In the genomic region with DNA sequence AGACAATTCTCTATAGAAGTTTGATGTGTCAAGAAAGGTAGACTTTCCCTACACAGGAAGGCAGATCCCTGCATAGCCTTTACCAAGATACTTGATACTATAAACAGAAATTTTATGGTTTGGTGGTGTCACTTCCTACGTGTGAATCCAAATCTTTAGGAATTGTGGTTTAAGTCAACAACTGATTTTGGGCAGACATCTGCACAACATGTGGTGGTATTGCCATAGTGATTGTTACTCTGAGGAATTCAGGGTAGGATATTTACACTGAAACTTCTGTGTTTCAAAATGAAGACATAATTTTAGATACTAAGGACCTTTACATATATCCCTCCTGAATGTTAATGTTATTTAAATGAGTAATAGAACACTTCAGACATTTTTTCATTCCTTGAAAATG, we compare ENCODE assay signal across 19 cellular contexts.
A peak's percentile ranks its signal among the peaks of the same experiment; 100 is the strongest.
DNase-seq lines count a peak whose midpoint lies in the region; ATAC-seq and TF ChIP-seq lines count a peak whose summit lies in the region.
"Had no signal": no experiment of that assay in that cellular context is flagged by ENCODE, and none has a peak within 500 bp of the region (broad histone marks: within the 10 kb centered on the region; RNA-seq: fewer than 3 reads in every experiment).

No MANE protein-coding gene starts in this region.

- no peak for ATAC-seq in GM18505 (IDR thresholded peaks at IDR 0.05; ENCODE audit: unreplicated experiment)
- ATAC-seq: heart right ventricle; stimulated activated effector memory CD8-positive, alpha-beta T cell treated with anti-CD3 and anti-CD28 coated beads, Interleukin-12 subunit alpha, Interleukin-12 subunit beta, amount 100 ng/mL, for 72 hours had no signal

- in situ Hi-C loops in brain microvascular endothelial cell (cut with HindIII; ENCODE audit: low pct_ligation_motif_present, low sequenced_read_pairs): no loop called here

- no peaks in the 10 kb centered on the region for H3K27me3 ChIP-seq in brain microvascular endothelial cell (replicated peaks)
- H3K27me3 ChIP-seq: heart right ventricle, ovary, upper lobe of left lung had no signal

- TF ChIP-seq CTCF in HFF-Myc (IDR thresholded peaks at IDR 0.05; ENCODE audit: low read depth, low read length, missing control alignments) (no peak), brain microvascular endothelial cell (IDR thresholded peaks at IDR 0.05; ENCODE audit: low read depth, low read length, missing control alignments) (no peak)

- DNase-seq in AG08396 (ENCODE audit: low spot score): peak; percentile 30
- DNase-seq in HFF-Myc (ENCODE audit: extremely low read depth, low read depth): peak; percentile 97
- DNase-seq in brain microvascular endothelial cell: peak; percentile 57
- peak; percentile 80 for DNase-seq in iris pigment epithelial cell (ENCODE audit: low read depth)
- no peak for DNase-seq in NCI-H1417 (lab: John Stamatoyannopoulos, UW)
- no peak for DNase-seq in anterior cingulate cortex (lab: John Stamatoyannopoulos, UW)
- DNase-seq in NCI-H1436 (lab: John Stamatoyannopoulos, UW): no peak
- DNase-seq: activated CD4-positive, alpha-beta T cell treated with anti-CD3 and anti-CD28 coated beads, Interleukin-2, amount 50 U/mL, for 1 hour; heart right ventricle; kidney glomerular epithelial cell; MM.1S; NCI-H2081; NCI-H69; OCI-M1; ovary; upper lobe of left lung had no signal

- H3K36me3 ChIP-seq in brain microvascular endothelial cell (replicated peaks): no peaks in the 10 kb centered on the region
- H3K36me3 ChIP-seq: heart right ventricle, ovary, SJSA1, upper lobe of left lung had no signal

- peak overlapping the region; percentile 28 for H3K27ac ChIP-seq in brain microvascular endothelial cell
- H3K27ac ChIP-seq: heart right ventricle, ovary, SJSA1, upper lobe of left lung had no signal

- TF ChIP-seq POLR2A in GM18505 (IDR thresholded peaks at IDR 0.05; ENCODE audit: borderline replicate concordance, extremely low read depth, insufficient read depth, insufficient read length): no peak

- H3K4me3 ChIP-seq in HFF-Myc (replicated peaks; ENCODE audit: low read depth, low read length): no peak overlapping the region
- H3K4me3 ChIP-seq in brain microvascular endothelial cell (ENCODE audit: low read depth, low read length): no peak overlapping the region
- H3K4me3 ChIP-seq: heart right ventricle, ovary, SJSA1, upper lobe of left lung had no signal

Comparison
In these comparisons a context has a peak if more than half of its experiments do, and no peak if none do; other contexts are left out.
1. DNase-seq: peak in AG08396 (single experiment), HFF-Myc (single experiment), brain microvascular endothelial cell (single experiment) and iris pigment epithelial cell (single experiment); none in NCI-H1417 (0 of 3), anterior cingulate cortex (0 of 58) and NCI-H1436 (single experiment).